Comparison of ENCODE assay signal across 1 cellular context in the genomic region with DNA sequence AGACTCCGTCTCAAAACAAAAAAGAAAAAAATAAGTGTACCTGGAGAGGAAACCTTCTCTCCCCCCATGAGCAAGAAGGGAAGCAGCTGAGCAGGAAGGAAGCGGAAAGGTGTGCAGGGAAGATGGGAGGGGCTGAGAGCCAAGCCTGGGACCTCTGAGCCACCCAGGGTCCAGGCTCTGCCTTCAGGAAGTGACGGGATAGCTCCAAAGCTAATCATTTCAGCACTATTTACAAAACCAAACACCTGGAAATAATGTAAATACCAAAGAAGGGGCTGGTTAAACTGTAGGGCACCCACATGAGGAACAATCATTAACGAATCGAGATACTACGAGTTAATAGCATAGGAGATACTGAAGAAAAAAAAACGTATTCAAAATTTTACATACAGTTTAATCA.
TF ChIP-seq lines count a peak whose summit lies in the region.

No MANE protein-coding gene starts in this region.

TF ChIP-seq in H1, 55 proteins besides CTCF, POLR2A, EP300 and RAD21:
- TF ChIP-seq SP4 (IDR thresholded peaks at IDR 0.05; ENCODE audit: low read length) (no peak), BACH1 (IDR thresholded peaks at IDR 0.05; ENCODE audit: low read length) (no peak), CHD1 (IDR thresholded peaks at IDR 0.05; ENCODE audit: low read depth, low read length) (no peak)
